Comparison of ENCODE assay signal across 10 cellular contexts in genomic region chr18:13446581-13447470, GRCh38.
DNase-seq lines count a peak whose midpoint lies in the region; ATAC-seq, FAIRE-seq and TF ChIP-seq lines count a peak whose summit lies in the region.
"Had no signal": no experiment of that assay in that cellular context is flagged by ENCODE, and none has a peak within 500 bp of the region (broad histone marks: within the 10 kb centered on the region; RNA-seq: fewer than 3 reads in every experiment).

No MANE protein-coding gene starts in this region.

- H3K27me3 Mint-ChIP-seq in activated T-cell treated with anti-CD3 and anti-CD28 coated beads, Interleukin-2, amount 50 U/mL, for 4 hours (ENCODE audit: low read depth) = no peaks in the 10 kb centered on the region
- peaks cover 50% of the 10 kb centered on the region for H3K27me3 Mint-ChIP-seq in nephron progenitor cell (ENCODE audit: low read depth, poor library complexity)

- no peak overlapping the region for H3K4me3 Mint-ChIP-seq in activated T-cell treated with anti-CD3 and anti-CD28 coated beads, Interleukin-2, amount 50 U/mL, for 4 hours
- peak overlapping the region; percentile 64 for H3K4me3 Mint-ChIP-seq in nephron progenitor cell

- H3K27me3 ChIP-seq in Peyer's patch (no peaks in the 10 kb centered on the region), SJCRH30 (no peaks in the 10 kb centered on the region)

- H3K36me3 Mint-ChIP-seq in activated T-cell treated with anti-CD3 and anti-CD28 coated beads, Interleukin-2, amount 50 U/mL, for 4 hours (ENCODE audit: insufficient read depth) = peaks cover 1% of the 10 kb centered on the region
- H3K36me3 Mint-ChIP-seq in nephron progenitor cell (ENCODE audit: low read depth) = no peaks in the 10 kb centered on the region

- peaks cover 16% of the 10 kb centered on the region for H3K4me1 Mint-ChIP-seq in activated T-cell treated with anti-CD3 and anti-CD28 coated beads, Interleukin-2, amount 50 U/mL, for 4 hours (ENCODE audit: low read depth)
- H3K4me1 Mint-ChIP-seq in nephron progenitor cell = peaks cover 14% of the 10 kb centered on the region

- no peak for TF ChIP-seq POLR2A in Peyer's patch (IDR thresholded peaks at IDR 0.05)

- H3K4me1 ChIP-seq in Peyer's patch = peaks cover 0 to 5% (median 0%) of the 10 kb centered on the region in 4 donors
- no peaks in the 10 kb centered on the region for H3K4me1 ChIP-seq in SJCRH30

- no peak overlapping the region for H3K27ac Mint-ChIP-seq in nephron progenitor cell

- DNase-seq in stimulated activated CD4-positive, alpha-beta T cell treated with anti-CD3 and anti-CD28 coated beads, Interleukin-12 subunit alpha, Interleukin-12 subunit beta, amount 100 ng/mL, for 48 hours (ENCODE audit: low read depth in 2 of 3, low spot score in 1 of 3) = peak in 2 of 3 donors; percentile 30 to 53
- DNase-seq in stimulated activated CD4-positive, alpha-beta T cell treated with anti-CD3 and anti-CD28 coated beads, Interleukin-12 subunit alpha, Interleukin-12 subunit beta, amount 100 ng/mL, for 4 hours = no peak
- DNase-seq in activated T-cell treated with anti-CD3 and anti-CD28 coated beads, Interleukin-2, amount 50 U/mL, for 4 hours = no peak
- DNase-seq in nephron progenitor cell (peak; percentile 45), GM19239 (ENCODE audit: insufficient read length, low spot score) (no peak), Peyer's patch (no peak), SJCRH30 (no peak)
- DNase-seq in activated effector memory CD4-positive, alpha-beta T cell treated with anti-CD3 and anti-CD28 coated beads, Interleukin-2, amount 50 U/mL, for 16 hours = no peak

- TF ChIP-seq CTCF in nephron progenitor cell (IDR thresholded peaks at IDR 0.05) = no peak
- no peak for TF ChIP-seq CTCF in Peyer's patch (IDR thresholded peaks at IDR 0.05)

- H3K36me3 ChIP-seq in Peyer's patch (no peaks in the 10 kb centered on the region), SJCRH30 (no peaks in the 10 kb centered on the region)

- H3K4me3 ChIP-seq in Peyer's patch (no peak overlapping the region), SJCRH30 (no peak overlapping the region)

- H3K27ac ChIP-seq in Peyer's patch = no peak overlapping the region
- no peak overlapping the region for H3K27ac ChIP-seq in SJCRH30

- no peaks in the 10 kb centered on the region for H3K9me3 Mint-ChIP-seq in activated T-cell treated with anti-CD3 and anti-CD28 coated beads, Interleukin-2, amount 50 U/mL, for 4 hours
- no peaks in the 10 kb centered on the region for H3K9me3 Mint-ChIP-seq in nephron progenitor cell

- ATAC-seq in activated T-cell treated with anti-CD3 and anti-CD28 coated beads, Interleukin-2, amount 50 U/mL, for 4 hours = peak; percentile 71 to 83
- ATAC-seq: Panc1 had no signal

- no peak for FAIRE-seq in GM19239 (lab: Jason Lieb, UNC)
- FAIRE-seq: keratinocyte had no signal

- H3K9me3 ChIP-seq in Peyer's patch = no peaks in the 10 kb centered on the region
- no peaks in the 10 kb centered on the region for H3K9me3 ChIP-seq in SJCRH30 (replicated peaks)

Comparison
In these comparisons a context has a peak if more than half of its experiments do, and no peak if none do; other contexts are left out.
1. DNase-seq: peak in stimulated activated CD4-positive, alpha-beta T cell treated with anti-CD3 and anti-CD28 coated beads, Interleukin-12 subunit alpha, Interleukin-12 subunit beta, amount 100 ng/mL, for 48 hours (2 of 3) and nephron progenitor cell (single experiment); none in stimulated activated CD4-positive, alpha-beta T cell treated with anti-CD3 and anti-CD28 coated beads, Interleukin-12 subunit alpha, Interleukin-12 subunit beta, amount 100 ng/mL, for 4 hours (single experiment), activated T-cell treated with anti-CD3 and anti-CD28 coated beads, Interleukin-2, amount 50 U/mL, for 4 hours (single experiment), activated effector memory CD4-positive, alpha-beta T cell treated with anti-CD3 and anti-CD28 coated beads, Interleukin-2, amount 50 U/mL, for 16 hours (single experiment), GM19239 (single experiment), Peyer's patch (0 of 3) and SJCRH30 (0 of 2).